10 cellular contexts compared by ENCODE assay signal in the genomic region with DNA sequence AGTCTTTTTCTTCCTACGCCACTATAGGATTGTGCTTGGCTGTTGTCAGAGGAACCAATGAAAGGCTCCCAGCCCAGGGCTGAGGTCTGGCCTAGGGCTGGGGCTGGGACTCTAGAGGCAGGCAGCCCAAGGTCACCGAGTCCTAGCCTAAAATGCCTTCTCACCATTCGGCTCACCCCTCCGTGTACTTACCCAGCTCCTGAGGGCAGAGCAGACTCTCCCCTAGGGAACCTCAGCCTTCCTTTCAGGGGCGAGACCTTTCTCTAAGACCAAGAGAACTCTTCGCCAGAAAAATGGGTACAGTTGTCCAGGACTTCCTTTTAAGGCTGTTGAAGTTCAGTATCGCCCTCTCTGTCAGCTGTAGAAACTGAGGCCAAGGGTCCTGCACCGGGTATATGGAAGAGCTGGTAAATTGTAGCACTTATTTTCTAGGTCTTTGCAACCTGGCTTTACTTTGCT. TPM values are rescaled to one million over a fixed set of nuclear protein-coding genes. Genes with fewer than 3 reads are reported as not detected.
DNase-seq lines count a peak whose midpoint lies in the region; ATAC-seq and TF ChIP-seq lines count a peak whose summit lies in the region.
"Had no signal": no experiment of that assay in that cellular context is flagged by ENCODE, and none has a peak within 500 bp of the region (broad histone marks: within the 10 kb centered on the region; RNA-seq: fewer than 3 reads in every experiment).

No MANE protein-coding gene starts in this region.

- H3K4me3 Mint-ChIP-seq in activated CD4-positive, alpha-beta T cell treated with anti-CD3 and anti-CD28 coated beads, Interleukin-2, amount 10 ng/mL, durations not matched to agents 24 days and 14 days: peak overlapping the region; percentile 89
- peak overlapping the region; percentile 87 to 97 (median 89) for H3K4me3 Mint-ChIP-seq in brain

- 57 to 71% methylated on average over 8 of the region's 8 CpGs for WGBS in tibial nerve, 2 donors

- H3K27ac ChIP-seq in lower lobe of right lung (peak overlapping the region; percentile 97), tibial nerve (peak overlapping the region in 3 of 4 donors; percentile 15 to 60 (median 25))

- no peaks in the 10 kb centered on the region for H3K9me3 ChIP-seq in lower lobe of right lung
- H3K9me3 ChIP-seq in tibial nerve: no peaks in the 10 kb centered on the region

- intact Hi-C loops in activated CD4-positive, alpha-beta T cell treated with anti-CD3 and anti-CD28 coated beads, Interleukin-2, amount 10 ng/mL, durations not matched to agents 24 days and 14 days (cut with micrococcal nuclease): loop anchor here (5.0 to 10.0 kb wide), 2 partner anchors 172 to 359 kb away; partner anchors contain the start of gene RNF14
- intact Hi-C loops in lower lobe of right lung (cut with DNase I): no loop called here

- no peak for TF ChIP-seq CTCF in brain (conservative IDR thresholded peaks at IDR 0.05)
- no peak for TF ChIP-seq CTCF in lower lobe of right lung (IDR thresholded peaks at IDR 0.05)
- TF ChIP-seq CTCF in tibial nerve (IDR thresholded peaks at IDR 0.05): no peak

- H3K27ac Mint-ChIP-seq in activated CD4-positive, alpha-beta T cell treated with anti-CD3 and anti-CD28 coated beads, Interleukin-2, amount 10 ng/mL, durations not matched to agents 24 days and 14 days: no peak overlapping the region
- peak overlapping the region in 4 of 5 experiments; percentile 83 to 97 (median 86) for H3K27ac Mint-ChIP-seq in brain

- no peaks in the 10 kb centered on the region for H3K36me3 ChIP-seq in lower lobe of right lung
- no peaks in the 10 kb centered on the region for H3K36me3 ChIP-seq in tibial nerve

- H3K4me1 ChIP-seq in lower lobe of right lung (peaks cover 41% of the 10 kb centered on the region), tibial nerve (peaks cover 0 to 53% (median 18%) of the 10 kb centered on the region in 4 donors)

- ATAC-seq in lower lobe of right lung (no peak), esophagus mucosa (no peak), HG03097 (IDR thresholded peaks at IDR 0.05; ENCODE audit: low FRiP score, unreplicated experiment) (no peak)

- H3K27me3 Mint-ChIP-seq in activated CD4-positive, alpha-beta T cell treated with anti-CD3 and anti-CD28 coated beads, Interleukin-2, amount 10 ng/mL, durations not matched to agents 24 days and 14 days: peaks cover 49% of the 10 kb centered on the region
- H3K27me3 Mint-ChIP-seq in brain: peaks cover 52% of the 10 kb centered on the region

- H3K4me1 Mint-ChIP-seq in activated CD4-positive, alpha-beta T cell treated with anti-CD3 and anti-CD28 coated beads, Interleukin-2, amount 10 ng/mL, durations not matched to agents 24 days and 14 days: peaks cover 18% of the 10 kb centered on the region
- peaks cover 59% of the 10 kb centered on the region for H3K4me1 Mint-ChIP-seq in brain

- H3K4me3 ChIP-seq in lower lobe of right lung (peak overlapping the region; percentile 76), tibial nerve (peak overlapping the region in 2 of 4 donors; percentile 67 to 68)

- no peaks in the 10 kb centered on the region for H3K9me3 Mint-ChIP-seq in activated CD4-positive, alpha-beta T cell treated with anti-CD3 and anti-CD28 coated beads, Interleukin-2, amount 10 ng/mL, durations not matched to agents 24 days and 14 days
- peaks cover 0 to 9% (median 0%) of the 10 kb centered on the region in 5 experiments for H3K9me3 Mint-ChIP-seq in brain

- no peak for TF ChIP-seq POLR2A in tibial nerve (IDR thresholded peaks at IDR 0.05)

- TF ChIP-seq EP300 in tibial nerve (IDR thresholded peaks at IDR 0.05): no peak

- H3K27me3 ChIP-seq in lower lobe of right lung (ENCODE audit: low read depth): peaks cover 29% of the 10 kb centered on the region
- no peaks in the 10 kb centered on the region for H3K27me3 ChIP-seq in tibial nerve

- peaks cover 1% of the 10 kb centered on the region for H3K36me3 Mint-ChIP-seq in activated CD4-positive, alpha-beta T cell treated with anti-CD3 and anti-CD28 coated beads, Interleukin-2, amount 10 ng/mL, durations not matched to agents 24 days and 14 days (ENCODE audit: low read depth)
- H3K36me3 Mint-ChIP-seq in brain: peaks cover 3% of the 10 kb centered on the region

- DNase-seq in activated CD4-positive, alpha-beta T cell treated with anti-CD3 and anti-CD28 coated beads, Interleukin-2, amount 10 ng/mL, durations not matched to agents 24 days and 14 days: no peak
- no peak for DNase-seq in activated CD4-positive, alpha-beta T cell treated with anti-CD3 and anti-CD28 coated beads, Interleukin-2, amount 50 U/mL, for 1 hour
- DNase-seq in lower lobe of right lung (no peak), tibial nerve (ENCODE audit: low spot score in 2 of 2) (no peak)
- DNase-seq in activated CD4-positive, alpha-beta T cell treated with anti-CD3 and anti-CD28 coated beads for 4 hours: no peak
- DNase-seq: effector CD8-positive, alpha-beta T cell; T-helper 9 cell had no signal

RNA-seq across cellular contexts. Expression of gene SPRY4, which starts 1.7 kb away (rescaled TPM):
- 1.4 and 1.5 TPM in 2 replicates for total RNA-seq in activated CD4-positive, alpha-beta T cell treated with anti-CD3 and anti-CD28 coated beads, Interleukin-2, amount 10 ng/mL, durations not matched to agents 24 days and 14 days
- polyA plus RNA-seq in brain (ENCODE audit: insufficient read depth, low read depth, low replicate concordance): 5.3 TPM
- total RNA-seq in lower lobe of right lung: 42.7 TPM
- 10 to 100 TPM in 3 of 4 donors, 1 to 10 TPM in 1; 5.1 to 30.9 (median 17.9) TPM for total RNA-seq in tibial nerve
- total RNA-seq in esophagus mucosa: 2.6 TPM
